In genomic region chr16:11852092-11852809, GRCh38 we compare ENCODE assay signal across 1 cellular context.
TF ChIP-seq lines count a peak whose summit lies in the region.

No MANE protein-coding gene starts in this region.

TF ChIP-seq in SK-N-SH, 30 proteins besides CTCF, POLR2A, EP300 and RAD21 (continued from another document):
- TF ChIP-seq RCOR1 (IDR thresholded peaks at IDR 0.05; ENCODE audit: low read length) (no peak), FOXJ3 (CRISPR knock-in tag; IDR thresholded peaks at IDR 0.05) (no peak), PBX3 (IDR thresholded peaks at IDR 0.05) (no peak), GABPA (IDR thresholded peaks at IDR 0.05; ENCODE audit: low read depth) (no peak), POLR2AphosphoS5 (IDR thresholded peaks at IDR 0.05; ENCODE audit: low read depth, low read length) (no peak), NFIC (IDR thresholded peaks at IDR 0.05; ENCODE audit: borderline replicate concordance) (no peak), IRF3 (IDR thresholded peaks at IDR 0.05; ENCODE audit: low read depth, low read length) (no peak), FOXM1 (IDR thresholded peaks at IDR 0.05; ENCODE audit: low read depth) (no peak), RFX5 (IDR thresholded peaks at IDR 0.05; ENCODE audit: low read length) (no peak), FOSL2 (IDR thresholded peaks at IDR 0.05; ENCODE audit: borderline replicate concordance, low read depth) (no peak), MAX (IDR thresholded peaks at IDR 0.05; ENCODE audit: low read depth) (no peak)
TF ChIP-seq in SK-N-SH: peak in this region for 0.
